10 cellular contexts compared by ENCODE assay signal in the genomic region with DNA sequence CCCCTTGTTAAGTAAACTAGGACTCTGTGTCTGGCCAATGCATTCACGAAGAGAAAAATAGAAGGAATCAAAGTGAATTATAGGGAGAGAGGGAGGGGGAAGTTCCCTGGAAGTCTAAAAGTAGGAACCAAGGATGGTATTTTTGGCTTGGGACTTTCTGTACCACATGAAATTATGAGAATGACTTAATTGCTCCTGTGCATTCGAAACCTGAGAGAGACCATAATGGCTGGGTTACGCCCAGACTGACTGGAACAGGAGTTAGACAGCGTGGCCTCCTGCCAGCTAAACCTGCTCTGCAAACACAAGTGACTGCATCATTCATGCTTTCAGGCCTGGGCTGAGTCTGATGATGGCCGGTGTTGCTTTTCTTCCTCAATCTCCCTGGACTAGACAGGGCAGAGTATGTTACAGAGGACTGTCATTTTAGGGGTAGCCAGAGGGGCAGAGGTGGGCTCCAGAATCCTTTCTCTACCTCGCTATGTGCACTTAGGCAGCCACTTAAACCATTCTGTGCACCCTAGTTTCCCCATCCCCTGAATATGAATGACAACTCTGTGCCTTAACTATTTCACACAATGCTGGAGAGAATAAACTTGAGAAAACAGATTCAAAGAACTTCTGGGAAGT. TPM values are rescaled to one million over a fixed set of nuclear protein-coding genes. Genes with fewer than 3 reads are reported as not detected.
DNase-seq lines count a peak whose midpoint lies in the region; ATAC-seq and TF ChIP-seq lines count a peak whose summit lies in the region.
"Had no signal": no experiment of that assay in that cellular context is flagged by ENCODE, and none has a peak within 500 bp of the region (broad histone marks: within the 10 kb centered on the region; RNA-seq: fewer than 3 reads in every experiment).

No MANE protein-coding gene starts in this region.

- no peaks in the 10 kb centered on the region for H3K36me3 Mint-ChIP-seq in activated naive CD4-positive, alpha-beta T cell treated with anti-CD3 and anti-CD28 coated beads for 36 hours (ENCODE audit: low read depth)
- H3K36me3 Mint-ChIP-seq in activated T-helper 2 cell treated with anti-CD3 and anti-CD28 coated beads, Interferon-gamma antibody, Interleukin-2, Interleukin-4, amounts not matched to agents 10 μg/mL and 5 μg/mL and 100 μg/mL, durations not matched to agents 14 hours and 24 hours and 36 hours (ENCODE audit: low read depth) = peaks cover 4% of the 10 kb centered on the region

- no peak overlapping the region for H3K4me3 Mint-ChIP-seq in activated naive CD4-positive, alpha-beta T cell treated with anti-CD3 and anti-CD28 coated beads for 36 hours
- H3K4me3 Mint-ChIP-seq in activated T-helper 2 cell treated with anti-CD3 and anti-CD28 coated beads, Interferon-gamma antibody, Interleukin-2, Interleukin-4, amounts not matched to agents 10 μg/mL and 5 μg/mL and 100 μg/mL, durations not matched to agents 14 hours and 24 hours and 36 hours (ENCODE audit: low read depth) = no peak overlapping the region
- H3K4me3 Mint-ChIP-seq: central memory CD8-positive, alpha-beta T cell had no signal

- in situ Hi-C loops in gastrocnemius medialis (cut with MboI; ENCODE audit: low sequenced_read_pairs in 4 of 4) = no loop called here

- no peak overlapping the region for H3K9ac ChIP-seq in MM.1S (ENCODE audit: low read length)

- TF ChIP-seq POLR2A in gastrocnemius medialis (IDR thresholded peaks at IDR 0.05) = no peak

- no peaks in the 10 kb centered on the region for H3K79me2 ChIP-seq in MM.1S (ENCODE audit: low read length)

- no peak overlapping the region for H3K4me2 ChIP-seq in MM.1S (ENCODE audit: low read depth, low read length)

- no peaks in the 10 kb centered on the region for H4K20me1 ChIP-seq in MM.1S (ENCODE audit: insufficient read depth, low read length)

- DNase-seq in NCI-H2107 treated with DMSO at 0.1 percent for 48 hours (lab: John Stamatoyannopoulos, UW; ENCODE audit: unreplicated experiment) (peak; percentile 55), gastrocnemius medialis (peak; percentile 72 to 76), MM.1S (no peak)
- DNase-seq in activated naive CD4-positive, alpha-beta T cell treated with anti-CD3 and anti-CD28 coated beads for 36 hours = no peak
- DNase-seq in activated T-helper 2 cell treated with anti-CD3 and anti-CD28 coated beads, Interferon-gamma antibody, Interleukin-2, Interleukin-4, amounts not matched to agents 10 μg/mL and 5 μg/mL and 100 μg/mL, durations not matched to agents 14 hours and 24 hours and 36 hours (ENCODE audit: low spot score) = no peak

- intact Hi-C loops in gastrocnemius medialis (cut with DNase I; ENCODE audit: low total_unique reads) = loop anchor here (5.0 kb wide), 1 partner anchor 38 kb away; no protein-coding TSS in a partner anchor
- intact Hi-C loops in activated naive CD4-positive, alpha-beta T cell treated with anti-CD3 and anti-CD28 coated beads for 36 hours (cut with micrococcal nuclease) = no loop called here
- intact Hi-C loops in activated T-helper 2 cell treated with anti-CD3 and anti-CD28 coated beads, Interferon-gamma antibody, Interleukin-2, Interleukin-4, amounts not matched to agents 10 μg/mL and 5 μg/mL and 100 μg/mL, durations not matched to agents 14 hours and 24 hours and 36 hours (cut with micrococcal nuclease) = no loop called here

- peak overlapping the region; percentile 38 to 84 for H3K27ac ChIP-seq in esophagus (ENCODE audit: low read depth in 2 of 2, low read length in 1 of 2)
- peak overlapping the region; percentile 29 to 73 (median 48) for H3K27ac ChIP-seq in gastrocnemius medialis
- no peak overlapping the region for H3K27ac ChIP-seq in MM.1S (ENCODE audit: low read length)
- H3K27ac ChIP-seq: HL-60 had no signal

- H3F3A ChIP-seq in MM.1S (ENCODE audit: insufficient read depth, low read length) = no peaks in the 10 kb centered on the region

- 31 to 35% methylated on average over 6 of the region's 6 CpGs for WGBS in esophagus, 2 donors

- H3K4me1 ChIP-seq in esophagus (ENCODE audit: control insufficient read depth in 2 of 2, insufficient read depth in 2 of 2, low read length in 1 of 2) = peaks cover 4 to 6% of the 10 kb centered on the region in 2 donors
- peaks cover 23 to 41% of the 10 kb centered on the region in 2 donors for H3K4me1 ChIP-seq in gastrocnemius medialis
- H3K4me1 ChIP-seq in MM.1S (ENCODE audit: low read length) = no peaks in the 10 kb centered on the region

- CTCF ChIA-PET in activated naive CD4-positive, alpha-beta T cell treated with anti-CD3 and anti-CD28 coated beads for 36 hours (lab: Charles Lee) = no interaction called here

- TF ChIP-seq CTCF in gastrocnemius medialis (IDR thresholded peaks at IDR 0.05 in 4 of 5, conservative IDR thresholded peaks at IDR 0.05 in 1 of 5) = no peak
- TF ChIP-seq CTCF in MM.1S (IDR thresholded peaks at IDR 0.05; ENCODE audit: low read length) = no peak

- no peak overlapping the region for H3K27ac Mint-ChIP-seq in activated naive CD4-positive, alpha-beta T cell treated with anti-CD3 and anti-CD28 coated beads for 36 hours
- no peak overlapping the region for H3K27ac Mint-ChIP-seq in activated T-helper 2 cell treated with anti-CD3 and anti-CD28 coated beads, Interferon-gamma antibody, Interleukin-2, Interleukin-4, amounts not matched to agents 10 μg/mL and 5 μg/mL and 100 μg/mL, durations not matched to agents 14 hours and 24 hours and 36 hours

- H3K9me3 Mint-ChIP-seq in activated naive CD4-positive, alpha-beta T cell treated with anti-CD3 and anti-CD28 coated beads for 36 hours = no peaks in the 10 kb centered on the region
- H3K9me3 Mint-ChIP-seq in activated T-helper 2 cell treated with anti-CD3 and anti-CD28 coated beads, Interferon-gamma antibody, Interleukin-2, Interleukin-4, amounts not matched to agents 10 μg/mL and 5 μg/mL and 100 μg/mL, durations not matched to agents 14 hours and 24 hours and 36 hours = peaks cover 3% of the 10 kb centered on the region
- H3K9me3 Mint-ChIP-seq: central memory CD8-positive, alpha-beta T cell had no signal

- no peaks in the 10 kb centered on the region for H3K27me3 Mint-ChIP-seq in activated naive CD4-positive, alpha-beta T cell treated with anti-CD3 and anti-CD28 coated beads for 36 hours (ENCODE audit: low read depth)
- H3K27me3 Mint-ChIP-seq in activated T-helper 2 cell treated with anti-CD3 and anti-CD28 coated beads, Interferon-gamma antibody, Interleukin-2, Interleukin-4, amounts not matched to agents 10 μg/mL and 5 μg/mL and 100 μg/mL, durations not matched to agents 14 hours and 24 hours and 36 hours (ENCODE audit: low read depth) = peaks cover 10% of the 10 kb centered on the region

- H2AFZ ChIP-seq in MM.1S (ENCODE audit: low read length) = no peak overlapping the region

- H3K4me3 ChIP-seq in esophagus (ENCODE audit: low read depth in 1 of 2, low read length in 2 of 2) = no peak overlapping the region
- H3K4me3 ChIP-seq in gastrocnemius medialis = no peak overlapping the region
- no peak overlapping the region for H3K4me3 ChIP-seq in MM.1S (ENCODE audit: low read length)

- H3K9me3 ChIP-seq in esophagus (ENCODE audit: control insufficient read depth in 2 of 2, insufficient read depth in 1 of 2, low read depth in 1 of 2, low read length in 1 of 2) (no peaks in the 10 kb centered on the region), gastrocnemius medialis (no peaks in the 10 kb centered on the region), MM.1S (replicated peaks; ENCODE audit: insufficient read depth, low read length) (no peaks in the 10 kb centered on the region)

- peak; percentile 74 for ATAC-seq in GM18519 (IDR thresholded peaks at IDR 0.05; ENCODE audit: low FRiP score, unreplicated experiment)
- peak; percentile 84 for ATAC-seq in HG02884 (IDR thresholded peaks at IDR 0.05; ENCODE audit: unreplicated experiment)
- ATAC-seq in gastrocnemius medialis = peak; percentile 83 to 88

- H3K27me3 ChIP-seq in esophagus (ENCODE audit: control insufficient read depth in 1 of 2, insufficient read depth in 2 of 2, low read length in 2 of 2) = no peaks in the 10 kb centered on the region
- H3K27me3 ChIP-seq in gastrocnemius medialis = no peaks in the 10 kb centered on the region
- H3K27me3 ChIP-seq in MM.1S (replicated peaks; ENCODE audit: insufficient read depth, low read length) = no peaks in the 10 kb centered on the region; the same call in 1 of the 2 replicates

- no peaks in the 10 kb centered on the region for H3K9me2 ChIP-seq in MM.1S (replicated peaks; ENCODE audit: insufficient read depth, low read length)

- H3K36me3 ChIP-seq in esophagus (ENCODE audit: control insufficient read depth in 2 of 2, insufficient read depth in 2 of 2, low read length in 1 of 2) (no peaks in the 10 kb centered on the region), gastrocnemius medialis (no peaks in the 10 kb centered on the region), MM.1S (replicated peaks; ENCODE audit: insufficient read depth, low read length) (no peaks in the 10 kb centered on the region)

- H3K4me1 Mint-ChIP-seq in activated naive CD4-positive, alpha-beta T cell treated with anti-CD3 and anti-CD28 coated beads for 36 hours (ENCODE audit: low read depth) = no peaks in the 10 kb centered on the region
- peaks cover 11% of the 10 kb centered on the region for H3K4me1 Mint-ChIP-seq in activated T-helper 2 cell treated with anti-CD3 and anti-CD28 coated beads, Interferon-gamma antibody, Interleukin-2, Interleukin-4, amounts not matched to agents 10 μg/mL and 5 μg/mL and 100 μg/mL, durations not matched to agents 14 hours and 24 hours and 36 hours (ENCODE audit: low read depth)
- H3K4me1 Mint-ChIP-seq: central memory CD8-positive, alpha-beta T cell had no signal

RNA-seq across cellular contexts. Expression of a gene that starts 58.9 kb away (rescaled TPM):
- 10 to 100 TPM; 39.6 to 43.3 TPM for polyA plus RNA-seq in esophagus
- 10 to 100 TPM; 12.8 to 39.6 (median 30.7) TPM for total RNA-seq in gastrocnemius medialis
- total RNA-seq in activated naive CD4-positive, alpha-beta T cell treated with anti-CD3 and anti-CD28 coated beads for 36 hours = 1 to 10 TPM; 1.4 to 2.9 TPM
- 71.3 and 72.7 TPM in 2 replicates for total RNA-seq in activated T-helper 2 cell treated with anti-CD3 and anti-CD28 coated beads, Interferon-gamma antibody, Interleukin-2, Interleukin-4, amounts not matched to agents 10 μg/mL and 5 μg/mL and 100 μg/mL, durations not matched to agents 14 hours and 24 hours and 36 hours

Comparison
In these comparisons a context has a peak if more than half of its experiments do, and no peak if none do; other contexts are left out.
1. DNase-seq: peak in NCI-H2107 treated with DMSO at 0.1 percent for 48 hours (single experiment) and gastrocnemius medialis (2 of 2); none in activated naive CD4-positive, alpha-beta T cell treated with anti-CD3 and anti-CD28 coated beads for 36 hours (single experiment), MM.1S (single experiment) and activated T-helper 2 cell treated with anti-CD3 and anti-CD28 coated beads, Interferon-gamma antibody, Interleukin-2, Interleukin-4, amounts not matched to agents 10 μg/mL and 5 μg/mL and 100 μg/mL, durations not matched to agents 14 hours and 24 hours and 36 hours (single experiment).
2. Peak in every context shown above with its lines, with median percentiles within 50 percentile points of each other: ATAC-seq.